In the genomic region with DNA sequence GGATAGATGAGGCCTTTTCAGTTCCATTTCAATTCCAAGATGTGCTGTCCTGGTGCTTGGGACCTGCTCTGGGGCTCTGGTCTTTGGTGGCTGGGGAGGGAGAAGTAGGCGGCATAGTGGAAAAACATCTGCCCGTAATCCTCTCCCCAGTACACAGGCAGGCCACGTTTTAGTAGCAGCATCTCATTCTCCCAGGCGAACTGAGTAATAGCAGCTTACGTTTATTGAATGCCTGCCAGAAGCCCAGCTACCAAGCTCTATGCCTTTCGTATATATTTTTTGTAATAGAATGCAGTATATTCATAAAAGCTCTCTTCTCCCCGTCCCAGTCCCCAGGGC, we compare ENCODE assay signal across 1 cellular context.
TF ChIP-seq lines count a peak whose summit lies in the region.

No MANE protein-coding gene starts in this region.

TF ChIP-seq in GM12878, 131 proteins besides CTCF, POLR2A, EP300 and RAD21:
- TF ChIP-seq HDAC2 (IDR thresholded peaks at IDR 0.05), result no peak
- no peak for TF ChIP-seq ZSCAN29 (IDR thresholded peaks at IDR 0.05)
- no peak for TF ChIP-seq TCF7 (IDR thresholded peaks at IDR 0.05; ENCODE audit: borderline replicate concordance)
- no peak for TF ChIP-seq RFX5 (IDR thresholded peaks at IDR 0.05; ENCODE audit: low read depth, low read length)
- no peak for TF ChIP-seq STAT1 (conservative IDR thresholded peaks at IDR 0.05)
- no peak for TF ChIP-seq BACH1 (IDR thresholded peaks at IDR 0.05; ENCODE audit: borderline replicate concordance)
- no peak for TF ChIP-seq BMI1 (IDR thresholded peaks at IDR 0.05; ENCODE audit: borderline replicate concordance)
- no peak for TF ChIP-seq ZNF622 (IDR thresholded peaks at IDR 0.05)
- no peak for TF ChIP-seq NKRF (conservative IDR thresholded peaks at IDR 0.05)
- no peak for TF ChIP-seq NR2C2 (IDR thresholded peaks at IDR 0.05; ENCODE audit: borderline replicate concordance, control insufficient read depth, insufficient read length, low read depth)
- no peak for TF ChIP-seq SMC3 (IDR thresholded peaks at IDR 0.05; ENCODE audit: borderline replicate concordance, low read length)
- no peak for TF ChIP-seq CHD2 (IDR thresholded peaks at IDR 0.05; ENCODE audit: borderline replicate concordance, low read depth, low read length)
